1 cellular context compared by ENCODE assay signal in the genomic region with DNA sequence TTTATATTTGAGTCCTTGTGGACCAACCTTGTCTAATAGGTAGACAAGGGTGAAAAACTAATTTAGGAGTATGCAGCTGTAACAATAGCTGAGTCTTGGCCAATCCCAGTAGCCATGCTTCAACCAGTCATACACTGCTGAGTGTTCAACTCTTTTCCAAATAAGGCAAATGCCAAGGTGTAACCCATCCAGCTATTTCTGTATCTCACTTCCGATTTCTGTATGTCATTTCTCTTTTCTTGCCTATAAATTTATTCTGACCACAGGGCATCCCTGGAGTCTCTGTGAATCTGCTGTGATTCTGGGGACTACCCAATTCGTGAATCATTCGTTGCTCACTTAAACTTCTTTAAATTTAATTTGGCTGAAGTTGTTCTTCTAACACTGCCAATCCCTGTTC.
TF ChIP-seq lines count a peak whose summit lies in the region.

No MANE protein-coding gene starts in this region.

TF ChIP-seq in WTC11, 78 proteins besides CTCF, POLR2A, EP300 and RAD21 (continued from another document):
- TF ChIP-seq, protein P1, sequence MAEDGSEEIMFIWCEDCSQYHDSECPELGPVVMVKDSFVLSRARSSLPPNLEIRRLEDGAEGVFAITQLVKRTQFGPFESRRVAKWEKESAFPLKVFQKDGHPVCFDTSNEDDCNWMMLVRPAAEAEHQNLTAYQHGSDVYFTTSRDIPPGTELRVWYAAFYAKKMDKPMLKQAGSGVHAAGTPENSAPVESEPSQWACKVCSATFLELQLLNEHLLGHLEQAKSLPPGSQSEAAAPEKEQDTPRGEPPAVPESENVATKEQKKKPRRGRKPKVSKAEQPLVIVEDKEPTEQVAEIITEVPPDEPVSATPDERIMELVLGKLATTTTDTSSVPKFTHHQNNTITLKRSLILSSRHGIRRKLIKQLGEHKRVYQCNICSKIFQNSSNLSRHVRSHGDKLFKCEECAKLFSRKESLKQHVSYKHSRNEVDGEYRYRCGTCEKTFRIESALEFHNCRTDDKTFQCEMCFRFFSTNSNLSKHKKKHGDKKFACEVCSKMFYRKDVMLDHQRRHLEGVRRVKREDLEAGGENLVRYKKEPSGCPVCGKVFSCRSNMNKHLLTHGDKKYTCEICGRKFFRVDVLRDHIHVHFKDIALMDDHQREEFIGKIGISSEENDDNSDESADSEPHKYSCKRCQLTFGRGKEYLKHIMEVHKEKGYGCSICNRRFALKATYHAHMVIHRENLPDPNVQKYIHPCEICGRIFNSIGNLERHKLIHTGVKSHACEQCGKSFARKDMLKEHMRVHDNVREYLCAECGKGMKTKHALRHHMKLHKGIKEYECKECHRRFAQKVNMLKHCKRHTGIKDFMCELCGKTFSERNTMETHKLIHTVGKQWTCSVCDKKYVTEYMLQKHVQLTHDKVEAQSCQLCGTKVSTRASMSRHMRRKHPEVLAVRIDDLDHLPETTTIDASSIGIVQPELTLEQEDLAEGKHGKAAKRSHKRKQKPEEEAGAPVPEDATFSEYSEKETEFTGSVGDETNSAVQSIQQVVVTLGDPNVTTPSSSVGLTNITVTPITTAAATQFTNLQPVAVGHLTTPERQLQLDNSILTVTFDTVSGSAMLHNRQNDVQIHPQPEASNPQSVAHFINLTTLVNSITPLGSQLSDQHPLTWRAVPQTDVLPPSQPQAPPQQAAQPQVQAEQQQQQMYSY (CRISPR knock-in tag; IDR thresholded peaks at IDR 0.05), result no peak
- TF ChIP-seq TEAD1 (CRISPR knock-in tag; IDR thresholded peaks at IDR 0.05) (no peak), ZNF121 (CRISPR knock-in tag; IDR thresholded peaks at IDR 0.05) (no peak), ZNF416 (CRISPR knock-in tag; IDR thresholded peaks at IDR 0.05) (no peak), JAZF1 (CRISPR knock-in tag; IDR thresholded peaks at IDR 0.05) (no peak), IRF2 (CRISPR knock-in tag; IDR thresholded peaks at IDR 0.05; ENCODE audit: borderline replicate concordance, low read depth) (no peak)
- TF ChIP-seq, protein P2, sequence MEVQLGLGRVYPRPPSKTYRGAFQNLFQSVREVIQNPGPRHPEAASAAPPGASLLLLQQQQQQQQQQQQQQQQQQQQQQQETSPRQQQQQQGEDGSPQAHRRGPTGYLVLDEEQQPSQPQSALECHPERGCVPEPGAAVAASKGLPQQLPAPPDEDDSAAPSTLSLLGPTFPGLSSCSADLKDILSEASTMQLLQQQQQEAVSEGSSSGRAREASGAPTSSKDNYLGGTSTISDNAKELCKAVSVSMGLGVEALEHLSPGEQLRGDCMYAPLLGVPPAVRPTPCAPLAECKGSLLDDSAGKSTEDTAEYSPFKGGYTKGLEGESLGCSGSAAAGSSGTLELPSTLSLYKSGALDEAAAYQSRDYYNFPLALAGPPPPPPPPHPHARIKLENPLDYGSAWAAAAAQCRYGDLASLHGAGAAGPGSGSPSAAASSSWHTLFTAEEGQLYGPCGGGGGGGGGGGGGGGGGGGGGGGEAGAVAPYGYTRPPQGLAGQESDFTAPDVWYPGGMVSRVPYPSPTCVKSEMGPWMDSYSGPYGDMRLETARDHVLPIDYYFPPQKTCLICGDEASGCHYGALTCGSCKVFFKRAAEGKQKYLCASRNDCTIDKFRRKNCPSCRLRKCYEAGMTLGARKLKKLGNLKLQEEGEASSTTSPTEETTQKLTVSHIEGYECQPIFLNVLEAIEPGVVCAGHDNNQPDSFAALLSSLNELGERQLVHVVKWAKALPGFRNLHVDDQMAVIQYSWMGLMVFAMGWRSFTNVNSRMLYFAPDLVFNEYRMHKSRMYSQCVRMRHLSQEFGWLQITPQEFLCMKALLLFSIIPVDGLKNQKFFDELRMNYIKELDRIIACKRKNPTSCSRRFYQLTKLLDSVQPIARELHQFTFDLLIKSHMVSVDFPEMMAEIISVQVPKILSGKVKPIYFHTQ (CRISPR knock-in tag; IDR thresholded peaks at IDR 0.05), result no peak
- TF ChIP-seq, protein P3, sequence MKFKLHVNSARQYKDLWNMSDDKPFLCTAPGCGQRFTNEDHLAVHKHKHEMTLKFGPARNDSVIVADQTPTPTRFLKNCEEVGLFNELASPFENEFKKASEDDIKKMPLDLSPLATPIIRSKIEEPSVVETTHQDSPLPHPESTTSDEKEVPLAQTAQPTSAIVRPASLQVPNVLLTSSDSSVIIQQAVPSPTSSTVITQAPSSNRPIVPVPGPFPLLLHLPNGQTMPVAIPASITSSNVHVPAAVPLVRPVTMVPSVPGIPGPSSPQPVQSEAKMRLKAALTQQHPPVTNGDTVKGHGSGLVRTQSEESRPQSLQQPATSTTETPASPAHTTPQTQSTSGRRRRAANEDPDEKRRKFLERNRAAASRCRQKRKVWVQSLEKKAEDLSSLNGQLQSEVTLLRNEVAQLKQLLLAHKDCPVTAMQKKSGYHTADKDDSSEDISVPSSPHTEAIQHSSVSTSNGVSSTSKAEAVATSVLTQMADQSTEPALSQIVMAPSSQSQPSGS (CRISPR knock-in tag; IDR thresholded peaks at IDR 0.05; ENCODE audit: borderline replicate concordance, low read depth), result no peak
